ENCODE assay signal across 19 cellular contexts in the genomic region with DNA sequence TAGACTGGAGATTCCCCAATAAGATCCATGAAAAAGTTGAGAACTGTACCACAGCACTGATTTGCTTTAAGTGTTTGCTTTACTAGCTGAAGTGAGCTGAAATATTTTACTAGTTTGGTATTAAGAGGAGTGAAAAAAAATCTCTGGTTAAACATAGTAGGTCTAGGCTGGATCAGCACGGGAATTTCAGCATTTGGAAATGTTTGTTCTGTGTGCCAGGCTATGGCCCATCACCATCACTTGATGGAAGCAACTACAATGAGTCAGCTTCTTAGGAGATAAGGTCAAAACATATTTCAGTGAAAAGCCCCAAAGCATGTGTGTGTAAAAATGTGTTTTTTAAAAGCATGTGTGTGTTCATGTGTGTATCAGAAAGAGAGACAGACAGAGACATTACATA.
"Had no signal": no experiment of that assay in that cellular context is flagged by ENCODE, and none has a peak within 500 bp of the region (broad histone marks: within the 10 kb centered on the region; RNA-seq: fewer than 3 reads in every experiment).

No MANE protein-coding gene starts in this region.

- H3K27ac ChIP-seq: colonic mucosa, gastrocnemius medialis, heart right ventricle, neural progenitor cell, psoas muscle, testis had no signal

- H3K4me1 Mint-ChIP-seq: activated naive CD4-positive, alpha-beta T cell treated with anti-CD3 and anti-CD28 coated beads, Interleukin-2, amount 50 U/mL, for 24 hours; immature natural killer cell; neural progenitor cell had no signal

- H3K4me3 ChIP-seq: colonic mucosa, gastrocnemius medialis, heart right ventricle, neural progenitor cell, psoas muscle, testis had no signal

- H3K27me3 ChIP-seq: colonic mucosa, gastrocnemius medialis, heart right ventricle, neural progenitor cell, testis had no signal

- H3K4me1 ChIP-seq: colonic mucosa, gastrocnemius medialis, neural progenitor cell, psoas muscle, testis had no signal

- ATAC-seq: gastrocnemius medialis, heart right ventricle, psoas muscle had no signal

- DNase-seq: activated CD4-positive, alpha-beta T cell treated with anti-CD3 and anti-CD28 coated beads, Interleukin-2, amount 50 U/mL, for 4 hours; activated gamma-delta T cell; amygdala; central memory CD4-positive, alpha-beta T cell; colonic mucosa; gastrocnemius medialis; heart right ventricle; immature natural killer cell; mammary epithelial cell; naive B cell; psoas muscle; small intestine; stimulated activated CD4-positive, alpha-beta T cell treated with anti-CD3 and anti-CD28 coated beads, Interleukin-15, amount 100 ng/mL, for 24 hours; stimulated activated CD4-positive, alpha-beta T cell treated with anti-CD3 and anti-CD28 coated beads, Interleukin-2, amount 100 ng/mL, for 48 hours; SW 1271; testis had no signal

- H3K27ac Mint-ChIP-seq: activated naive CD4-positive, alpha-beta T cell treated with anti-CD3 and anti-CD28 coated beads, Interleukin-2, amount 50 U/mL, for 24 hours; neural progenitor cell; T-helper 2 cell treated with Interferon-gamma antibody and Interleukin-4, amounts not matched to agents 5 μg/mL and 100 μg/mL, for 36 hours had no signal

- H3K9me3 Mint-ChIP-seq: activated naive CD4-positive, alpha-beta T cell treated with anti-CD3 and anti-CD28 coated beads, Interleukin-2, amount 50 U/mL, for 24 hours had no signal

- H3K4me3 Mint-ChIP-seq: activated naive CD4-positive, alpha-beta T cell treated with anti-CD3 and anti-CD28 coated beads, Interleukin-2, amount 50 U/mL, for 24 hours; immature natural killer cell; naive B cell; neural progenitor cell; T-helper 2 cell treated with Interferon-gamma antibody and Interleukin-4, amounts not matched to agents 5 μg/mL and 100 μg/mL, for 36 hours had no signal

- H3K27me3 Mint-ChIP-seq: activated naive CD4-positive, alpha-beta T cell treated with anti-CD3 and anti-CD28 coated beads, Interleukin-2, amount 50 U/mL, for 24 hours; naive B cell had no signal

- H3K9me3 ChIP-seq: colonic mucosa, gastrocnemius medialis, psoas muscle, testis had no signal

- H3K36me3 ChIP-seq: colonic mucosa, gastrocnemius medialis had no signal
